ENCODE assay signal across 24 cellular contexts in genomic region chr13:42218576-42218975, GRCh38. TPM values are rescaled to one million over a fixed set of nuclear protein-coding genes. Genes with fewer than 3 reads are reported as not detected.
A peak's percentile ranks its signal among the peaks of the same experiment; 100 is the strongest.
DNase-seq lines count a peak whose midpoint lies in the region; ATAC-seq and TF ChIP-seq lines count a peak whose summit lies in the region.
"Had no signal": no experiment of that assay in that cellular context is flagged by ENCODE, and none has a peak within 500 bp of the region (broad histone marks: within the 10 kb centered on the region; RNA-seq: fewer than 3 reads in every experiment).

No MANE protein-coding gene starts in this region.

- 92% methylated on average over 3 of the region's 3 CpGs for WGBS in right cardiac atrium

- H3K4me3 ChIP-seq in right cardiac atrium (ENCODE audit: low read length) = no peak overlapping the region
- no peak overlapping the region for H3K4me3 ChIP-seq in right atrium auricular region
- H3K4me3 ChIP-seq in fibroblast of the aortic adventitia (ENCODE audit: low read depth, low read length) = no peak overlapping the region
- H3K4me3 ChIP-seq: GM12878 had no signal

- H3K27ac ChIP-seq in right cardiac atrium (ENCODE audit: low read length) (no peak overlapping the region), right atrium auricular region (no peak overlapping the region)

- peak; percentile 11 to 53 (median 34) for DNase-seq in right cardiac atrium
- DNase-seq in right atrium auricular region (ENCODE audit: low spot score) = no peak
- DNase-seq in cerebellar cortex (ENCODE audit: low spot score) = peak; percentile 90
- peak; percentile 17 for DNase-seq in fibroblast of the aortic adventitia (ENCODE audit: low read depth)
- DNase-seq in RPMI8226 = no peak
- DNase-seq in OCI-M2 (lab: John Stamatoyannopoulos, UW; ENCODE audit: unreplicated experiment) = no peak
- no peak for DNase-seq in Calu3
- no peak for DNase-seq in activated naive CD4-positive, alpha-beta T cell treated with anti-CD3 and anti-CD28 coated beads, Interleukin-2, amount 50 U/mL, for 16 hours
- DNase-seq: 8988T; BE2C; Caco-2; CD4-positive, CD25-positive, alpha-beta regulatory T cell; HCEC 1CT; IMR-90; MM.1S; NCI-H1092; NCI-H1436 treated with DMSO at 0.1 percent for 48 hours; NCI-H2029; NCI-H2171; NCI-H446; NCI-H69; NK-92 treated with Interleukin-12 subunit alpha and Interleukin-12 subunit beta, amount 100 ng/mL, for 24 hours; SHP77 treated with DMSO at 0.1 percent for 48 hours had no signal

- no peaks in the 10 kb centered on the region for H3K27me3 Mint-ChIP-seq in Calu3 (ENCODE audit: unreplicated experiment)
- H3K27me3 Mint-ChIP-seq: CD4-positive, CD25-positive, alpha-beta regulatory T cell had no signal

- no peaks in the 10 kb centered on the region for H3K9me3 Mint-ChIP-seq in Calu3 (ENCODE audit: low read depth, unreplicated experiment)
- H3K9me3 Mint-ChIP-seq: CD4-positive, CD25-positive, alpha-beta regulatory T cell had no signal

- H3K4me1 Mint-ChIP-seq in Calu3 (ENCODE audit: low read depth, unreplicated experiment) = no peaks in the 10 kb centered on the region
- H3K4me1 Mint-ChIP-seq: CD4-positive, CD25-positive, alpha-beta regulatory T cell had no signal

- no peak overlapping the region for H3K4me3 Mint-ChIP-seq in Calu3 (ENCODE audit: low read depth, unreplicated experiment)
- H3K4me3 Mint-ChIP-seq: CD4-positive, CD25-positive, alpha-beta regulatory T cell had no signal

- H3K27me3 ChIP-seq in right cardiac atrium (ENCODE audit: control insufficient read depth, insufficient read depth) (no peaks in the 10 kb centered on the region), right atrium auricular region (no peaks in the 10 kb centered on the region)
- H3K27me3 ChIP-seq: BE2C had no signal

- no peak for TF ChIP-seq CTCF in right atrium auricular region (IDR thresholded peaks at IDR 0.05)
- TF ChIP-seq CTCF in fibroblast of the aortic adventitia (IDR thresholded peaks at IDR 0.05; ENCODE audit: insufficient read depth, low read length) = no peak
- no peak for TF ChIP-seq CTCF in Calu3 (IDR thresholded peaks at IDR 0.05; ENCODE audit: unreplicated experiment)

- H3K27ac Mint-ChIP-seq in Calu3 (ENCODE audit: unreplicated experiment) = no peak overlapping the region

- ATAC-seq in right cardiac atrium = no peak
- ATAC-seq: GM12878 had no signal

- H3K4me1 ChIP-seq in right cardiac atrium (ENCODE audit: control insufficient read depth, insufficient read depth, low read length) (no peaks in the 10 kb centered on the region), right atrium auricular region (no peaks in the 10 kb centered on the region)
- H3K4me1 ChIP-seq: Caco-2 had no signal

- CTCF ChIA-PET in Calu3 (lab: Charles Lee) = no interaction called here

- no peaks in the 10 kb centered on the region for H3K9me3 ChIP-seq in right cardiac atrium (ENCODE audit: control insufficient read depth, low read length)
- H3K9me3 ChIP-seq in right atrium auricular region = no peaks in the 10 kb centered on the region
- H3K9me3 ChIP-seq: BE2C, Caco-2 had no signal

- no peaks in the 10 kb centered on the region for H3K36me3 Mint-ChIP-seq in Calu3 (ENCODE audit: insufficient read depth, unreplicated experiment)

- intact Hi-C loops in right cardiac atrium (cut with DNase I) = no loop called here
- intact Hi-C loops in Calu3 (cut with micrococcal nuclease; ENCODE audit: unreplicated experiment) = no loop called here

- no TSS peak for BruUV-seq in Calu3 (replicated peaks; lab: Mats Ljungman, UMichigan)

- H3K36me3 ChIP-seq in right atrium auricular region = peaks cover 9% of the 10 kb centered on the region
- H3K36me3 ChIP-seq: BE2C had no signal

RNA-seq across cellular contexts. Expression of gene AKAP11, which starts 53.4 kb away (rescaled TPM):
- total RNA-seq in right cardiac atrium (10 to 100 TPM; 30.2 to 41.3 (median 37.2) TPM), right atrium auricular region (10 to 100 TPM; 24.2 to 30.4 TPM), fibroblast of the aortic adventitia (ENCODE audit: low replicate concordance) (36.5 and 55.9 TPM in 2 replicates), Calu3 (2022) (14.2 and 14.4 TPM in 2 replicates)
- polyA plus RNA-seq in right cardiac atrium = 7.6 TPM

Comparison
In these comparisons a context has a peak if more than half of its experiments do, and no peak if none do; other contexts are left out.
1. DNase-seq: peak in right cardiac atrium (3 of 3), cerebellar cortex (single experiment) and fibroblast of the aortic adventitia (single experiment); none in right atrium auricular region (single experiment), RPMI8226 (single experiment), OCI-M2 (single experiment), Calu3 (single experiment) and activated naive CD4-positive, alpha-beta T cell treated with anti-CD3 and anti-CD28 coated beads, Interleukin-2, amount 50 U/mL, for 16 hours (single experiment).